Comparison of ENCODE assay signal across 9 cellular contexts in genomic region chr5:132777209-132778069, GRCh38. TPM values are rescaled to one million over a fixed set of nuclear protein-coding genes. Genes with fewer than 3 reads are reported as not detected.
DNase-seq lines count a peak whose midpoint lies in the region; ATAC-seq and TF ChIP-seq lines count a peak whose summit lies in the region.
"Had no signal": no experiment of that assay in that cellular context is flagged by ENCODE, and none has a peak within 500 bp of the region (broad histone marks: within the 10 kb centered on the region; RNA-seq: fewer than 3 reads in every experiment).

SEPTIN8 (minus strand) TSS chr5:132777239; CDS start chr5:132777137, 102 bp downstream.

- no peak for TF ChIP-seq CTCF in lung (IDR thresholded peaks at IDR 0.05; ENCODE audit: control extremely low read depth, extremely low read depth)

- WGBS in lung, 2 donors = 3 to 4% methylated on average over 71 to 82 of the region's 82 CpGs

- in situ Hi-C loops in KBM-7 (cut with MboI; ENCODE audit: low pct_unique_long_range_greater_than_20kb, low sequenced_read_pairs) = no loop called here

- no peaks in the 10 kb centered on the region for H3K27me3 ChIP-seq in lung (ENCODE audit: control insufficient read depth, insufficient read depth)

- DNase-seq in D341Med (ENCODE audit: low spot score) = peak; percentile 83
- DNase-seq in KBM-7 = peak; percentile 31
- peak; percentile 25 for DNase-seq in activated CD4-positive, alpha-beta T cell treated with anti-CD3 and anti-CD28 coated beads, Interleukin-2, amount 50 U/mL, for 1 hour
- DNase-seq in effector CD4-positive, alpha-beta T cell = peak; percentile 15
- no peak for DNase-seq in lung (ENCODE audit: low spot score)
- peak; percentile 12 to 14 for DNase-seq in stimulated activated CD8-positive, alpha-beta memory T cell treated with anti-CD3 and anti-CD28 coated beads, Interleukin-15, amount 100 ng/mL, for 48 hours (ENCODE audit: low read depth in 2 of 2)
- no peak for DNase-seq in DMS79 treated with DMSO at 0.1 percent for 48 hours (lab: John Stamatoyannopoulos, UW)

- H3K36me3 ChIP-seq in lung (ENCODE audit: control insufficient read depth in 2 of 2, insufficient read depth in 2 of 2, low read length in 2 of 2) = no peaks in the 10 kb centered on the region
- H3K36me3 ChIP-seq: neutrophil had no signal

- no peaks in the 10 kb centered on the region for H3K9me3 ChIP-seq in lung (ENCODE audit: control insufficient read depth in 2 of 2, insufficient read depth in 1 of 2, low read length in 1 of 2)
- H3K9me3 ChIP-seq: neutrophil had no signal

- H3K27ac ChIP-seq in lung (ENCODE audit: low read depth in 1 of 2, low read length in 1 of 2) = peak within 1 kb of the TSS; percentile 68 to 85
- H3K27ac ChIP-seq: neutrophil had no signal

- ATAC-seq in GM21360 (IDR thresholded peaks at IDR 0.05; ENCODE audit: unreplicated experiment) = peak; percentile 53
- peak; percentile 59 for ATAC-seq in lung (ENCODE audit: insufficient read depth, low FRiP score)

- peaks cover 4 to 21% of the 10 kb centered on the region in 2 donors for H3K4me1 ChIP-seq in lung (ENCODE audit: control insufficient read depth in 2 of 2, insufficient read depth in 2 of 2, low read length in 2 of 2)

- H3K4me3 ChIP-seq in lung = peak within 1 kb of the TSS; percentile 79

RNA-seq across cellular contexts. Expression of gene SEPTIN8, which starts in this region (rescaled TPM):
- 10 to 100 TPM; 27.5 to 37.8 TPM for total RNA-seq in lung
- 10 to 100 TPM; 12.4 to 16.5 TPM for polyA plus RNA-seq in lung

Comparison
In these comparisons a context has a peak if more than half of its experiments do, and no peak if none do; other contexts are left out.
1. DNase-seq: peak in D341Med (single experiment), KBM-7 (single experiment), activated CD4-positive, alpha-beta T cell treated with anti-CD3 and anti-CD28 coated beads, Interleukin-2, amount 50 U/mL, for 1 hour (single experiment), effector CD4-positive, alpha-beta T cell (single experiment) and stimulated activated CD8-positive, alpha-beta memory T cell treated with anti-CD3 and anti-CD28 coated beads, Interleukin-15, amount 100 ng/mL, for 48 hours (2 of 2); none in lung (single experiment) and DMS79 treated with DMSO at 0.1 percent for 48 hours (single experiment).